ENCODE assay signal across 1 cellular context in the genomic region with DNA sequence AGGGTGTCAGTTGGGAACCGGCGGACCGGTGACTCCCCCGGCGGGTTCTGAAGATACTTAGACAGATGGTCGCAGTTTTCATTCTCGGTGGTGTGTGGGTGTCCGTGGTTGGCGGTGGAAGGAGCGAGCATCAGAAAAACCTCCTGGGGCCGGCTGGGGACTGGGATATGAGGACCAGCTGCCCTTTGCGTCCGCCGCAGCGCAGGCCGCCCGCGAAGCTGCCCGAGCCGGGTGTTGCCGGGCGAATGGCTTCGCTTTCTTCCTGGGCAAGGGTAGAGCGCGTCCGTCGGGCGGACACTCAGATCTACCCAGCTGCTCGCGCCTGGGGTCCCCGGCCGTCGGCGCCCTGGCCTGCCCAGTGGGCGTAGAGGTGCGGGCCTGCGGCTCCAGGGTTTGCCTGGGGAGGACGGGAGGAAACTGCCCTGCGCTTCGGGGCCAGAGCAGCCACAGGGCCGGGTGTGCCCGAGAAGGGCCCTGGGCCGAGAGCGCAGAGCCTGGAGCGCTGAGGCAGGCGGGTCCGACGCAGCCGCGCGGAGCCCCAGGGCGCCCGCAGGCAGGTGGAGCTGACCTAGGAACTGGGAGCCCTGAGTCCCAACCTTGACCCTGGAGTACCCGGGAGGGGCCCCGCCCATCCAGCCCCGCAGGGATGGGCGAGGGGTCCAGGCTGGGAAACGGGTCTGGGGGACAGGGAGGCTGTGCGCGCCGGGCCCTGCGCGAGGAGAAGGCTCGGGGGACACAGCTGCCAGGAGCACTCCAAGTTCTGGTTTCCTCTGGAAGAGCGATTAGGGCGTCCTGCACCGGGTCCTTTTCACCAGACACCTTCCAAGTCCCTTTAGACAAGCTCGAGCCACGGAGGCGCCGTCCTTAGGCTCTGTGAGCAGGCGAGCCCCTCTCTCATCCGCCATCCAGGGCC.
TF ChIP-seq lines count a peak whose summit lies in the region.

No MANE protein-coding gene starts in this region.

TF ChIP-seq in A549, 52 proteins besides CTCF, POLR2A, EP300 and RAD21 (continued from another document):
- TF ChIP-seq, protein P1, sequence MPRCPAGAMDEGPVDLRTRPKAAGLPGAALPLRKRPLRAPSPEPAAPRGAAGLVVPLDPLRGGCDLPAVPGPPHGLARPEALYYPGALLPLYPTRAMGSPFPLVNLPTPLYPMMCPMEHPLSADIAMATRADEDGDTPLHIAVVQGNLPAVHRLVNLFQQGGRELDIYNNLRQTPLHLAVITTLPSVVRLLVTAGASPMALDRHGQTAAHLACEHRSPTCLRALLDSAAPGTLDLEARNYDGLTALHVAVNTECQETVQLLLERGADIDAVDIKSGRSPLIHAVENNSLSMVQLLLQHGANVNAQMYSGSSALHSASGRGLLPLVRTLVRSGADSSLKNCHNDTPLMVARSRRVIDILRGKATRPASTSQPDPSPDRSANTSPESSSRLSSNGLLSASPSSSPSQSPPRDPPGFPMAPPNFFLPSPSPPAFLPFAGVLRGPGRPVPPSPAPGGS (IDR thresholded peaks at IDR 0.05): no peak
TF ChIP-seq in A549: peak in this region for 0.
